Comparison of ENCODE assay signal across 11 cellular contexts in the genomic region with DNA sequence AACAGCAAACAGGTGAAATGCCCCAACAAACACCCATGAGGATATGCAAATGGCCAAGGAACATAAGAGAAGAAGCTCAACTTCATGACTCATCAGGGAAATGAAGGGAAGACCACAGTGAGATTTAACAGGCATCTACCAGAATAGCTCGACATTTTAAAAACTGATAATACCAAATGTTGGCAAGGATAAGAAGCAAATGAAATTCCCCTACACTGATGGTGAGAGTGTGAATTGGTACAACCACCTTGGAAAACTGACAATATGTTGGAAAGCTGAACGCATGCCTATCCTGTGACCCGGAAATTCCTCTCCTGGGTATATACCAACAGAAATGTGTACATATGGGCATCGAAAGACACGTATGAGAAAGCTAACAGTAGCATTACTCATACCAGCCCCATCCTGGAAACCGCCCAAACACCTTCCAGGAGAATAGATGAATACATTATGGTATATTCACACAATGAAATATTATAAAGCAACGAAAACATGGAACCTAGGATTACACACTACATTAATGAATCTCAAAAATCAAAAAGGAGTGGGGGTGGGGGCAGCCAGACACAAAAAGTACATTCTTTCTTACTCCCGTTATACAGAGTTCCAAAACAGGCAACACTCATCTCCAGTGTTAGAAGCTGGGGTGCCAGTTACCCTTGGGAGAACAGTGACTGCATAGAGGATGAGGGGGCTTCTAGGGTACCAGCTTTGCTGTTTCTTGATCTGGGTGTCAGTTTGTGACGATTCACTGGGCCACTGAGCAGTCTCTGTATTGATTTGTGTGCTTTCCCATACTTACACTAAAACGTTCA. TPM values are rescaled to one million over a fixed set of nuclear protein-coding genes. Genes with fewer than 3 reads are reported as not detected.
DNase-seq lines count a peak whose midpoint lies in the region; ATAC-seq and TF ChIP-seq lines count a peak whose summit lies in the region.
"Had no signal": no experiment of that assay in that cellular context is flagged by ENCODE, and none has a peak within 500 bp of the region (broad histone marks: within the 10 kb centered on the region; RNA-seq: fewer than 3 reads in every experiment).

No MANE protein-coding gene starts in this region.

- H3K9ac ChIP-seq in smooth muscle cell (ENCODE audit: low read depth) = no peak overlapping the region

- no peak for DNase-seq in CD8-positive, alpha-beta T cell
- DNase-seq in activated T-helper 2 cell treated with anti-CD3 and anti-CD28 coated beads, Interferon-gamma antibody, Interleukin-2, Interleukin-4, amounts not matched to agents 10 μg/mL and 5 μg/mL and 100 μg/mL, durations not matched to agents 14 hours and 24 hours and 36 hours (ENCODE audit: low spot score) = no peak
- DNase-seq in T-helper 9 cell = no peak
- no peak for DNase-seq in NK-92 (lab: John Stamatoyannopoulos, UW; ENCODE audit: unreplicated experiment)
- DNase-seq in NCI-H2196 (lab: John Stamatoyannopoulos, UW; ENCODE audit: unreplicated experiment) = no peak
- no peak for DNase-seq in smooth muscle cell (lab: John Stamatoyannopoulos, UW; ENCODE audit: unreplicated experiment)

- no peak overlapping the region for H3K4me3 ChIP-seq in CD8-positive, alpha-beta T cell (ENCODE audit: low read depth, low read length)
- H3K4me3 ChIP-seq in smooth muscle cell = no peak overlapping the region

- no peak overlapping the region for H2AFZ ChIP-seq in smooth muscle cell (ENCODE audit: low read depth)

- no peaks in the 10 kb centered on the region for H3K9me3 Mint-ChIP-seq in CD8-positive, alpha-beta T cell
- no peaks in the 10 kb centered on the region for H3K9me3 Mint-ChIP-seq in activated T-helper 2 cell treated with anti-CD3 and anti-CD28 coated beads, Interferon-gamma antibody, Interleukin-2, Interleukin-4, amounts not matched to agents 10 μg/mL and 5 μg/mL and 100 μg/mL, durations not matched to agents 14 hours and 24 hours and 36 hours

- peak overlapping the region; percentile 82 for H3K27ac Mint-ChIP-seq in CD8-positive, alpha-beta T cell
- H3K27ac Mint-ChIP-seq in activated T-helper 2 cell treated with anti-CD3 and anti-CD28 coated beads, Interferon-gamma antibody, Interleukin-2, Interleukin-4, amounts not matched to agents 10 μg/mL and 5 μg/mL and 100 μg/mL, durations not matched to agents 14 hours and 24 hours and 36 hours = peak overlapping the region; percentile 27

- H3K4me1 Mint-ChIP-seq in CD8-positive, alpha-beta T cell (ENCODE audit: low read depth) = peaks cover 66% of the 10 kb centered on the region
- peaks cover 53% of the 10 kb centered on the region for H3K4me1 Mint-ChIP-seq in activated T-helper 2 cell treated with anti-CD3 and anti-CD28 coated beads, Interferon-gamma antibody, Interleukin-2, Interleukin-4, amounts not matched to agents 10 μg/mL and 5 μg/mL and 100 μg/mL, durations not matched to agents 14 hours and 24 hours and 36 hours (ENCODE audit: low read depth)

- peaks cover 42% of the 10 kb centered on the region for H3K36me3 Mint-ChIP-seq in CD8-positive, alpha-beta T cell
- H3K36me3 Mint-ChIP-seq in activated T-helper 2 cell treated with anti-CD3 and anti-CD28 coated beads, Interferon-gamma antibody, Interleukin-2, Interleukin-4, amounts not matched to agents 10 μg/mL and 5 μg/mL and 100 μg/mL, durations not matched to agents 14 hours and 24 hours and 36 hours (ENCODE audit: low read depth) = peaks cover 72% of the 10 kb centered on the region
- H3K36me3 Mint-ChIP-seq: IgD-negative memory B cell had no signal

- CTCF ChIA-PET in CD8-positive, alpha-beta T cell (lab: Charles Lee) = interaction anchor here (0.8 to 1.6 kb wide), 3 partner anchors 9 to 206 kb away, joined by 3 to 5 read pairs (median 4); no protein-coding TSS in a partner anchor

- peaks cover 5% of the 10 kb centered on the region for H3K36me3 ChIP-seq in CD8-positive, alpha-beta T cell (ENCODE audit: insufficient read depth, low read length)
- H3K36me3 ChIP-seq in smooth muscle cell (ENCODE audit: low read depth) = peaks cover 2% of the 10 kb centered on the region

- WGBS in smooth muscle cell (ENCODE audit: low lambda C conversion rate) = 88% methylated on average over 10 of the region's 10 CpGs

- no peaks in the 10 kb centered on the region for H3K27me3 Mint-ChIP-seq in CD8-positive, alpha-beta T cell (ENCODE audit: low read depth)
- H3K27me3 Mint-ChIP-seq in activated T-helper 2 cell treated with anti-CD3 and anti-CD28 coated beads, Interferon-gamma antibody, Interleukin-2, Interleukin-4, amounts not matched to agents 10 μg/mL and 5 μg/mL and 100 μg/mL, durations not matched to agents 14 hours and 24 hours and 36 hours (ENCODE audit: low read depth) = no peaks in the 10 kb centered on the region

- H3K4me3 Mint-ChIP-seq in CD8-positive, alpha-beta T cell = peak overlapping the region; percentile 32
- no peak overlapping the region for H3K4me3 Mint-ChIP-seq in activated T-helper 2 cell treated with anti-CD3 and anti-CD28 coated beads, Interferon-gamma antibody, Interleukin-2, Interleukin-4, amounts not matched to agents 10 μg/mL and 5 μg/mL and 100 μg/mL, durations not matched to agents 14 hours and 24 hours and 36 hours (ENCODE audit: low read depth)
- H3K4me3 Mint-ChIP-seq: brain had no signal

- no peaks in the 10 kb centered on the region for H3K79me2 ChIP-seq in smooth muscle cell (ENCODE audit: low read depth)

- POLR2A ChIA-PET in CD8-positive, alpha-beta T cell (lab: Charles Lee) = interaction anchor here (1.0 to 1.8 kb wide), 12 partner anchors 8 to 210 kb away, joined by 3 to 8 read pairs (median 4); no protein-coding TSS in a partner anchor

- no peaks in the 10 kb centered on the region for H3K27me3 ChIP-seq in CD8-positive, alpha-beta T cell (ENCODE audit: insufficient read depth, low read length)
- H3K27me3 ChIP-seq in smooth muscle cell (ENCODE audit: low read depth) = no peaks in the 10 kb centered on the region

- H3K9me3 ChIP-seq in CD8-positive, alpha-beta T cell (ENCODE audit: low read length) = no peaks in the 10 kb centered on the region
- H3K9me3 ChIP-seq in smooth muscle cell (replicated peaks; ENCODE audit: low read depth) = no peaks in the 10 kb centered on the region

- H3K27ac ChIP-seq in CD8-positive, alpha-beta T cell (ENCODE audit: low read depth, low read length) = no peak overlapping the region
- H3K27ac ChIP-seq in smooth muscle cell (ENCODE audit: low read depth) = no peak overlapping the region

- ATAC-seq in CD8-positive, alpha-beta T cell = peak; percentile 49
- ATAC-seq in GM19025 (IDR thresholded peaks at IDR 0.05; ENCODE audit: low read depth, unreplicated experiment) = peak; percentile 68
- ATAC-seq in HG03066 (IDR thresholded peaks at IDR 0.05; ENCODE audit: low read depth, unreplicated experiment) = peak; percentile 74
- ATAC-seq: sciatic nerve had no signal

- no peak for TF ChIP-seq CTCF in CD8-positive, alpha-beta T cell (IDR thresholded peaks at IDR 0.05)
- no peak for TF ChIP-seq CTCF in smooth muscle cell (IDR thresholded peaks at IDR 0.05; ENCODE audit: borderline replicate concordance, insufficient read depth, poor library complexity, severe bottlenecking)

- H4K20me1 ChIP-seq in smooth muscle cell (ENCODE audit: low read depth) = peaks cover 24% of the 10 kb centered on the region

- no peaks in the 10 kb centered on the region for H3F3A ChIP-seq in smooth muscle cell (ENCODE audit: low read depth)

- intact Hi-C loops in CD8-positive, alpha-beta T cell (cut with DNase I, micrococcal nuclease) = loop anchor here in 1 of 2 experiments (1.0 to 5.0 kb wide), 2 partner anchors 12 to 119 kb away; no protein-coding TSS in a partner anchor
- intact Hi-C loops in activated T-helper 2 cell treated with anti-CD3 and anti-CD28 coated beads, Interferon-gamma antibody, Interleukin-2, Interleukin-4, amounts not matched to agents 10 μg/mL and 5 μg/mL and 100 μg/mL, durations not matched to agents 14 hours and 24 hours and 36 hours (cut with micrococcal nuclease) = no loop called here

- peaks cover 50% of the 10 kb centered on the region for H3K4me1 ChIP-seq in CD8-positive, alpha-beta T cell (ENCODE audit: insufficient read depth, low read length)
- H3K4me1 ChIP-seq in smooth muscle cell (ENCODE audit: low read depth) = peaks cover 5% of the 10 kb centered on the region

- no peak overlapping the region for H3K4me2 ChIP-seq in smooth muscle cell

RNA-seq across cellular contexts. Expression of a gene that starts 16.9 kb away (rescaled TPM):
- total RNA-seq in CD8-positive, alpha-beta T cell = 10 to 100 TPM; 72.9 to 75.2 TPM
- total RNA-seq in activated T-helper 2 cell treated with anti-CD3 and anti-CD28 coated beads, Interferon-gamma antibody, Interleukin-2, Interleukin-4, amounts not matched to agents 10 μg/mL and 5 μg/mL and 100 μg/mL, durations not matched to agents 14 hours and 24 hours and 36 hours = 90.4 and 93.7 TPM in 2 replicates
- 35.6 and 37.7 TPM in 2 replicates for total RNA-seq in smooth muscle cell
- polyA plus RNA-seq in smooth muscle cell = 21.7 and 22.8 TPM in 2 replicates
